Comparison of ENCODE assay signal across 26 cellular contexts in the genomic region with DNA sequence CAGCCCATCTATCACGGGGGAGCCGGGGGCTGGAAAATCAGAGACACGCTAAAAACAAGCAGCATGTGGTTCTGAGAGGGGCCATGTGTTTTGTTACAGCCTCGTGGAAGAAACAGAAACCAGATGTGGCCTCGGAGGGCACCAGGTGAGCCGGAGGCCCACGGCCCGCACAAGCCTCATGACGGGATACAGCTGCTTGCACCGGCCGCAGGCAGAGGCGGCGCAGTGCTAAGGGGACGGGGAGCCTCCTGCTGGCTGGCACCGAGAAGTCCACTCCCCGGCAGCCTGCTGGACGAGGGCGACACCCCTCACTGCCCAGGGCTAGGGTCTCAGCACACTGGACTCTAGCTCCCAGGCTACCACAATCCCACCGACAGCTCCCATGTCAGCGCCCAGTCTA. TPM values are rescaled to one million over a fixed set of nuclear protein-coding genes. Genes with fewer than 3 reads are reported as not detected.
DNase-seq lines count a peak whose midpoint lies in the region; ATAC-seq and TF ChIP-seq lines count a peak whose summit lies in the region.
"Had no signal": no experiment of that assay in that cellular context is flagged by ENCODE, and none has a peak within 500 bp of the region (broad histone marks: within the 10 kb centered on the region; RNA-seq: fewer than 3 reads in every experiment).

No MANE protein-coding gene starts in this region.

- H2AFZ ChIP-seq in Loucy (ENCODE audit: low read length), result no peak overlapping the region
- H2AFZ ChIP-seq: PC-9 had no signal

- H3K27me3 Mint-ChIP-seq in chondrocyte (ENCODE audit: low read depth) (no peaks in the 10 kb centered on the region), nephron progenitor cell (ENCODE audit: low read depth, poor library complexity) (peaks cover 6% of the 10 kb centered on the region)
- H3K27me3 Mint-ChIP-seq: activated CD8-positive, alpha-beta T cell treated with anti-CD3 and anti-CD28 coated beads for 36 hours; CD8-positive, alpha-beta memory T cell; naive B cell had no signal

- DNase-seq in AG04450 (ENCODE audit: low read depth, low spot score) (no peak), chondrocyte (ENCODE audit: low spot score) (no peak), nephron progenitor cell (peak; percentile 72), GM10266 (ENCODE audit: extremely low spot score) (no peak), foreskin keratinocyte (no peak), epidermal melanocyte (ENCODE audit: insufficient read length, low spot score) (no peak), GM20000 (ENCODE audit: low spot score) (no peak)
- DNase-seq: activated CD8-positive, alpha-beta T cell treated with anti-CD3 and anti-CD28 coated beads for 36 hours; activated naive CD4-positive, alpha-beta T cell treated with anti-CD3 and anti-CD28 coated beads, Interleukin-2, amount 50 U/mL, for 16 hours; CD8-positive, alpha-beta memory T cell; DMS 273 treated with DMSO at 0.1 percent for 48 hours; midbrain; MV-4-11; naive B cell; NCI-H146; NCI-H226; NCI-H69; PC-9; small intestine; stimulated activated naive CD4-positive, alpha-beta T cell had no signal

- H3K4me1 Mint-ChIP-seq in chondrocyte (ENCODE audit: low read depth) (peaks cover 12% of the 10 kb centered on the region), nephron progenitor cell (peaks cover 51% of the 10 kb centered on the region)

- H3K9me2 ChIP-seq in Loucy (replicated peaks; ENCODE audit: low read depth, low read length), result no peaks in the 10 kb centered on the region

- no peak overlapping the region for H3K9ac ChIP-seq in Loucy (ENCODE audit: low read depth, low read length, poor library complexity, severe bottlenecking)

- no peaks in the 10 kb centered on the region for H3F3A ChIP-seq in Loucy (ENCODE audit: low read depth)

- H3K4me3 Mint-ChIP-seq in chondrocyte (ENCODE audit: unreplicated experiment) (no peak overlapping the region), nephron progenitor cell (no peak overlapping the region)
- H3K4me3 Mint-ChIP-seq: activated CD8-positive, alpha-beta T cell treated with anti-CD3 and anti-CD28 coated beads for 36 hours; CD8-positive, alpha-beta memory T cell; naive B cell had no signal

- CTCF ChIA-PET in AG04450 (lab: Charles Lee), result interaction anchor here (0.6 to 1.0 kb wide), 2 partner anchors 116 to 226 kb away, joined by 3 to 5 read pairs; no protein-coding TSS in a partner anchor

- POLR2A ChIA-PET in AG04450 (lab: Yijun Ruan, JAX), result no interaction called here

- no peaks in the 10 kb centered on the region for H4K20me1 ChIP-seq in Loucy (ENCODE audit: insufficient read depth, low read length, poor library complexity, severe bottlenecking)

- peaks cover 5% of the 10 kb centered on the region; the same call in 1 of the 2 replicates for H3K79me2 ChIP-seq in Loucy (ENCODE audit: insufficient read depth, low read length)

- 0 out of 2 replicates have a peak, but pooled peaks have one; percentile 9 for TF ChIP-seq CTCF in AG04450 (IDR thresholded peaks at IDR 0.05; ENCODE audit: low read depth, low read length)
- TF ChIP-seq CTCF in Loucy (conservative IDR thresholded peaks at IDR 0.05; ENCODE audit: low read length), result 0 out of 2 replicates have a peak, but pooled peaks have one; percentile 15
- peak; percentile 20 for TF ChIP-seq CTCF in chondrocyte (IDR thresholded peaks at IDR 0.05)
- peak; percentile 53 for TF ChIP-seq CTCF in nephron progenitor cell (IDR thresholded peaks at IDR 0.05)
- TF ChIP-seq CTCF in GM10266 (IDR thresholded peaks at IDR 0.05; ENCODE audit: control insufficient read depth, insufficient read depth, low read depth, missing control alignments), result no peak
- TF ChIP-seq CTCF in foreskin keratinocyte (conservative IDR thresholded peaks at IDR 0.05), result no peak
- no peak for TF ChIP-seq CTCF in GM20000 (IDR thresholded peaks at IDR 0.05; ENCODE audit: extremely low read depth, missing control alignments)

- no peak overlapping the region for H3K4me2 ChIP-seq in Loucy (ENCODE audit: low read depth, low read length, poor library complexity, severe bottlenecking)
- H3K4me2 ChIP-seq: A549, PC-9 had no signal

- no peaks in the 10 kb centered on the region for H3K9me3 ChIP-seq in AG04450 (ENCODE audit: control insufficient read depth, insufficient read depth, low read length)
- H3K9me3 ChIP-seq in Loucy (ENCODE audit: insufficient read depth, low read depth, low read length), result no peaks in the 10 kb centered on the region
- H3K9me3 ChIP-seq: A549, breast epithelium, suprapubic skin had no signal

- H3K4me1 ChIP-seq in Loucy (ENCODE audit: insufficient read depth, low read length, poor library complexity, severe bottlenecking) (no peaks in the 10 kb centered on the region), foreskin keratinocyte (no peaks in the 10 kb centered on the region)
- H3K4me1 ChIP-seq: breast epithelium had no signal

- H3K36me3 Mint-ChIP-seq in chondrocyte (ENCODE audit: low read depth), result peaks cover 4% of the 10 kb centered on the region
- peaks cover 5% of the 10 kb centered on the region for H3K36me3 Mint-ChIP-seq in nephron progenitor cell (ENCODE audit: low read depth)

- no peak for ATAC-seq in foreskin keratinocyte
- ATAC-seq: activated CD8-positive, alpha-beta T cell treated with anti-CD3 and anti-CD28 coated beads for 36 hours had no signal

- H3K4me3 ChIP-seq in AG04450 (ENCODE audit: low read depth, low read length) (no peak overlapping the region), Loucy (ENCODE audit: low read length, poor library complexity, severe bottlenecking) (no peak overlapping the region)
- H3K4me3 ChIP-seq: A549, breast epithelium, PC-9, suprapubic skin had no signal

- H3K27ac Mint-ChIP-seq in chondrocyte (ENCODE audit: unreplicated experiment) (no peak overlapping the region), nephron progenitor cell (peak overlapping the region; percentile 57)
- H3K27ac Mint-ChIP-seq: activated CD8-positive, alpha-beta T cell treated with anti-CD3 and anti-CD28 coated beads for 36 hours; activated T-helper 2 cell treated with anti-CD3 and anti-CD28 coated beads, Interferon-gamma antibody, Interleukin-2, Interleukin-4, amounts not matched to agents 10 μg/mL and 5 μg/mL and 100 μg/mL, durations not matched to agents 14 hours and 24 hours and 36 hours; naive B cell had no signal

- H3K9me3 Mint-ChIP-seq in chondrocyte (ENCODE audit: low read depth) (no peaks in the 10 kb centered on the region), nephron progenitor cell (no peaks in the 10 kb centered on the region)
- H3K9me3 Mint-ChIP-seq: activated CD8-positive, alpha-beta T cell treated with anti-CD3 and anti-CD28 coated beads for 36 hours; activated T-helper 2 cell treated with anti-CD3 and anti-CD28 coated beads, Interferon-gamma antibody, Interleukin-2, Interleukin-4, amounts not matched to agents 10 μg/mL and 5 μg/mL and 100 μg/mL, durations not matched to agents 14 hours and 24 hours and 36 hours; CD8-positive, alpha-beta memory T cell; naive B cell had no signal

- H3K27ac ChIP-seq in AG04450 (ENCODE audit: low read depth, low read length) (no peak overlapping the region), foreskin keratinocyte (no peak overlapping the region)
- H3K27ac ChIP-seq: A549, breast epithelium, epithelial cell of prostate, PC-9, suprapubic skin had no signal

- H3K36me3 ChIP-seq in Loucy (ENCODE audit: insufficient read depth, low read length), result peaks cover 28% of the 10 kb centered on the region; the same call in 1 of the 2 replicates
- H3K36me3 ChIP-seq: breast epithelium had no signal

- H3K27me3 ChIP-seq in AG04450 (ENCODE audit: control insufficient read depth, insufficient read depth, low read length) (no peaks in the 10 kb centered on the region), Loucy (ENCODE audit: insufficient read depth, low read length, poor library complexity, severe bottlenecking) (no peaks in the 10 kb centered on the region), foreskin keratinocyte (no peaks in the 10 kb centered on the region)
- H3K27me3 ChIP-seq: breast epithelium, suprapubic skin had no signal

RNA-seq across cellular contexts. Expression of a gene that starts 19.2 kb away (rescaled TPM):
- polyA plus RNA-seq in AG04450 (2011; rRNA removed) (133 and 181 TPM in 2 replicates), foreskin keratinocyte (172 and 212 TPM in 2 replicates)
- polyA minus RNA-seq in AG04450 (2011; rRNA and poly(A)+ RNA removed), result 19.1 and 22.6 TPM in 2 replicates
- total RNA-seq in chondrocyte (36.1 to 58.9 TPM (median 39.7 TPM) in 3 replicates), foreskin keratinocyte (144 and 194 TPM in 2 replicates)

RNA-seq across cellular contexts. Expression of a gene that starts 19.4 kb away (rescaled TPM):
- polyA plus RNA-seq in AG04450 (2011; rRNA removed) (7.5 and 10.0 TPM in 2 replicates), foreskin keratinocyte (14.1 and 14.5 TPM in 2 replicates)
- 8.0 and 8.2 TPM in 2 replicates for polyA minus RNA-seq in AG04450 (2011; rRNA and poly(A)+ RNA removed)
- total RNA-seq in chondrocyte (27.1 to 29.0 TPM (median 27.6 TPM) in 3 replicates), foreskin keratinocyte (14.4 and 16.7 TPM in 2 replicates)

RNA-seq across cellular contexts. Expression of a gene that starts 35.5 kb away (rescaled TPM):
- 2.2 and 3.0 TPM in 2 replicates for polyA plus RNA-seq in AG04450 (2011; rRNA removed)
- polyA minus RNA-seq in AG04450 (2011; rRNA and poly(A)+ RNA removed), result 2.4 and 3.3 TPM in 2 replicates
- 8.2 to 9.6 TPM (median 8.5 TPM) in 3 replicates for total RNA-seq in chondrocyte
- 10.9 and 12.1 TPM in 2 replicates for total RNA-seq in foreskin keratinocyte
- 10.8 and 13.2 TPM in 2 replicates for polyA plus RNA-seq in foreskin keratinocyte

RNA-seq across cellular contexts. Expression of a gene that starts 36.8 kb away (rescaled TPM):
- 29.3 and 40.8 TPM in 2 replicates for polyA plus RNA-seq in AG04450 (2011; rRNA removed)
- polyA minus RNA-seq in AG04450 (2011; rRNA and poly(A)+ RNA removed), result 50.3 and 59.9 TPM in 2 replicates
- 115 to 147 TPM (median 116 TPM) in 3 replicates for total RNA-seq in chondrocyte
- total RNA-seq in foreskin keratinocyte, result 36.6 and 41.3 TPM in 2 replicates
- 35.3 and 38.3 TPM in 2 replicates for polyA plus RNA-seq in foreskin keratinocyte

Comparison
In these comparisons a context has a peak if more than half of its experiments do, and no peak if none do; other contexts are left out.
1. CTCF ChIP-seq: peak in AG04450 (single experiment), Loucy (single experiment), chondrocyte (single experiment) and nephron progenitor cell (single experiment); none in GM10266 (single experiment), foreskin keratinocyte (single experiment) and GM20000 (single experiment).